ENCODE assay signal across 31 cellular contexts in genomic region chr4:187218705-187219245, GRCh38.
"Had no signal": no experiment of that assay in that cellular context is flagged by ENCODE, and none has a peak within 500 bp of the region (broad histone marks: within the 10 kb centered on the region; RNA-seq: fewer than 3 reads in every experiment).

No MANE protein-coding gene starts in this region.

- H3K36me3 ChIP-seq: cardiac muscle cell, pancreas, prostate gland, sigmoid colon, thyroid gland, upper lobe of left lung, WERI-Rb-1 had no signal

- H3K4me1 Mint-ChIP-seq: activated CD4-positive, alpha-beta T cell treated with anti-CD3 and anti-CD28 coated beads, Interleukin-2, amount 10 ng/mL, durations not matched to agents 24 days and 14 days; activated naive CD4-positive, alpha-beta T cell treated with anti-CD3 and anti-CD28 coated beads, Interleukin-2, amount 50 U/mL, for 24 hours; activated T-helper 17 cell treated with anti-CD3 and anti-CD28 coated beads, Interleukin-2, amount 50 U/mL, for 72 hours; stimulated activated memory B cell treated with anti-CD40 and anti-IgM and Interleukin-4, amounts not matched to agents 10 μg/mL and 1 μg/mL and 100 μg/mL, for 72 hours; stimulated activated naive CD8-positive, alpha-beta T cell treated with anti-CD3 and anti-CD28 coated beads, Interleukin-15, amount 100 ng/mL, for 72 hours had no signal

- H3K9me3 Mint-ChIP-seq: activated CD4-positive, alpha-beta T cell treated with anti-CD3 and anti-CD28 coated beads, Interleukin-2, amount 10 ng/mL, durations not matched to agents 24 days and 14 days; activated naive CD4-positive, alpha-beta T cell treated with anti-CD3 and anti-CD28 coated beads, Interleukin-2, amount 50 U/mL, for 24 hours had no signal

- H3K9me3 ChIP-seq: pancreas, prostate gland, sigmoid colon, thyroid gland, upper lobe of left lung had no signal

- DNase-seq: activated CD4-positive, alpha-beta memory T cell treated with anti-CD3 and anti-CD28 coated beads for 36 hours; activated CD4-positive, alpha-beta T cell treated with anti-CD3 and anti-CD28 coated beads, Interleukin-2, amount 10 ng/mL, durations not matched to agents 24 days and 14 days; activated CD4-positive, CD25-positive, alpha-beta regulatory T cell treated with anti-CD3 and anti-CD28 coated beads, Interleukin-2, amount 50 U/mL, for 72 hours; activated CD8-positive, alpha-beta memory T cell treated with anti-CD3 and anti-CD28 coated beads, Interleukin-2, amount 50 U/mL, for 48 hours; activated gamma-delta T cell treated with Interleukin-2 at 50 U/mL for 16 hours; activated T-cell treated with anti-CD3 and anti-CD28 coated beads, Interleukin-2, amount 50 U/mL, for 4 hours; anterior cingulate cortex; cerebellar nuclear complex; cortex of kidney; left ventricle myocardium superior; pancreas; retina; sigmoid colon; stimulated activated CD4-positive, alpha-beta T cell treated with anti-CD3 and anti-CD28 coated beads, Interleukin-1b, Interleukin-23, amount 100 ng/mL, for 48 hours; stimulated activated CD4-positive, alpha-beta T cell treated with anti-CD3 and anti-CD28 coated beads, Interleukin-4, amount 100 ng/mL, for 4 hours; stimulated activated CD8-positive, alpha-beta memory T cell treated with anti-CD3 and anti-CD28 coated beads, Interleukin-4, amount 100 ng/mL, for 48 hours; stimulated activated naive CD8-positive, alpha-beta T cell treated with anti-CD3 and anti-CD28 coated beads, Interleukin-15, amount 100 ng/mL, for 72 hours; substantia nigra; SW 1271; T-helper 9 cell; thyroid gland; WERI-Rb-1 had no signal

- ATAC-seq: activated T-cell treated with anti-CD3 and anti-CD28 coated beads, Interleukin-2, amount 50 U/mL, for 4 hours; activated T-helper 17 cell treated with anti-CD3 and anti-CD28 coated beads, Interleukin-2, amount 50 U/mL, for 72 hours; left ventricle myocardium superior; pancreas; stimulated activated memory B cell treated with anti-CD40 and anti-IgM and Interleukin-4, amounts not matched to agents 10 μg/mL and 1 μg/mL and 100 μg/mL, for 72 hours; stimulated activated naive CD8-positive, alpha-beta T cell treated with anti-CD3 and anti-CD28 coated beads, Interleukin-15, amount 100 ng/mL, for 72 hours had no signal

- H3K4me1 ChIP-seq: pancreas, prostate gland, sigmoid colon, thyroid gland, upper lobe of left lung had no signal

- FAIRE-seq: endothelial cell of umbilical vein had no signal

- H3K27me3 ChIP-seq: cardiac muscle cell, pancreas, sigmoid colon, thyroid gland, upper lobe of left lung had no signal

- H3K27me3 Mint-ChIP-seq: activated CD4-positive, alpha-beta memory T cell treated with anti-CD3 and anti-CD28 coated beads for 36 hours; activated CD4-positive, alpha-beta T cell treated with anti-CD3 and anti-CD28 coated beads, Interleukin-2, amount 10 ng/mL, durations not matched to agents 24 days and 14 days; activated naive CD4-positive, alpha-beta T cell treated with anti-CD3 and anti-CD28 coated beads, Interleukin-2, amount 50 U/mL, for 24 hours; activated T-helper 17 cell treated with anti-CD3 and anti-CD28 coated beads, Interleukin-2, amount 50 U/mL, for 72 hours; stimulated activated memory B cell treated with anti-CD40 and anti-IgM and Interleukin-4, amounts not matched to agents 10 μg/mL and 1 μg/mL and 100 μg/mL, for 72 hours; stimulated activated naive CD8-positive, alpha-beta T cell treated with anti-CD3 and anti-CD28 coated beads, Interleukin-15, amount 100 ng/mL, for 72 hours had no signal

- H3K4me2 ChIP-seq: smooth muscle cell had no signal

- H3K4me3 Mint-ChIP-seq: activated CD4-positive, alpha-beta memory T cell treated with anti-CD3 and anti-CD28 coated beads for 36 hours; activated CD4-positive, alpha-beta T cell treated with anti-CD3 and anti-CD28 coated beads, Interleukin-2, amount 10 ng/mL, durations not matched to agents 24 days and 14 days; activated naive CD4-positive, alpha-beta T cell treated with anti-CD3 and anti-CD28 coated beads, Interleukin-2, amount 50 U/mL, for 24 hours; activated T-cell treated with anti-CD3 and anti-CD28 coated beads, Interleukin-2, amount 50 U/mL, for 4 hours; activated T-helper 17 cell treated with anti-CD3 and anti-CD28 coated beads, Interleukin-2, amount 50 U/mL, for 72 hours; stimulated activated memory B cell treated with anti-CD40 and anti-IgM and Interleukin-4, amounts not matched to agents 10 μg/mL and 1 μg/mL and 100 μg/mL, for 72 hours; stimulated activated naive CD8-positive, alpha-beta T cell treated with anti-CD3 and anti-CD28 coated beads, Interleukin-15, amount 100 ng/mL, for 72 hours; T-helper 1 cell treated with Interleukin-12 subunit alpha and Interleukin-12 subunit beta and Interleukin-4 antibody, amounts not matched to agents 30 μg/mL and 1 μg/mL, for 36 hours had no signal

- H3K27ac Mint-ChIP-seq: activated CD4-positive, alpha-beta memory T cell treated with anti-CD3 and anti-CD28 coated beads for 36 hours; activated CD4-positive, alpha-beta T cell treated with anti-CD3 and anti-CD28 coated beads, Interleukin-2, amount 10 ng/mL, durations not matched to agents 24 days and 14 days; activated naive CD4-positive, alpha-beta T cell treated with anti-CD3 and anti-CD28 coated beads, Interleukin-2, amount 50 U/mL, for 24 hours; activated T-helper 17 cell treated with anti-CD3 and anti-CD28 coated beads, Interleukin-2, amount 50 U/mL, for 72 hours; stimulated activated memory B cell treated with anti-CD40 and anti-IgM and Interleukin-4, amounts not matched to agents 10 μg/mL and 1 μg/mL and 100 μg/mL, for 72 hours; stimulated activated naive CD8-positive, alpha-beta T cell treated with anti-CD3 and anti-CD28 coated beads, Interleukin-15, amount 100 ng/mL, for 72 hours; T-helper 1 cell treated with Interleukin-12 subunit alpha and Interleukin-12 subunit beta and Interleukin-4 antibody, amounts not matched to agents 30 μg/mL and 1 μg/mL, for 36 hours had no signal

- H3K36me3 Mint-ChIP-seq: activated CD4-positive, alpha-beta memory T cell treated with anti-CD3 and anti-CD28 coated beads for 36 hours; activated naive CD4-positive, alpha-beta T cell treated with anti-CD3 and anti-CD28 coated beads, Interleukin-2, amount 50 U/mL, for 24 hours; stimulated activated memory B cell treated with anti-CD40 and anti-IgM and Interleukin-4, amounts not matched to agents 10 μg/mL and 1 μg/mL and 100 μg/mL, for 72 hours had no signal

- H3K4me3 ChIP-seq: cardiac muscle cell, pancreas, prostate gland, sigmoid colon, smooth muscle cell, thyroid gland, upper lobe of left lung had no signal

- H3K27ac ChIP-seq: cardiac muscle cell, pancreas, prostate gland, sigmoid colon, thyroid gland, upper lobe of left lung, WERI-Rb-1 had no signal
